In the genomic region with DNA sequence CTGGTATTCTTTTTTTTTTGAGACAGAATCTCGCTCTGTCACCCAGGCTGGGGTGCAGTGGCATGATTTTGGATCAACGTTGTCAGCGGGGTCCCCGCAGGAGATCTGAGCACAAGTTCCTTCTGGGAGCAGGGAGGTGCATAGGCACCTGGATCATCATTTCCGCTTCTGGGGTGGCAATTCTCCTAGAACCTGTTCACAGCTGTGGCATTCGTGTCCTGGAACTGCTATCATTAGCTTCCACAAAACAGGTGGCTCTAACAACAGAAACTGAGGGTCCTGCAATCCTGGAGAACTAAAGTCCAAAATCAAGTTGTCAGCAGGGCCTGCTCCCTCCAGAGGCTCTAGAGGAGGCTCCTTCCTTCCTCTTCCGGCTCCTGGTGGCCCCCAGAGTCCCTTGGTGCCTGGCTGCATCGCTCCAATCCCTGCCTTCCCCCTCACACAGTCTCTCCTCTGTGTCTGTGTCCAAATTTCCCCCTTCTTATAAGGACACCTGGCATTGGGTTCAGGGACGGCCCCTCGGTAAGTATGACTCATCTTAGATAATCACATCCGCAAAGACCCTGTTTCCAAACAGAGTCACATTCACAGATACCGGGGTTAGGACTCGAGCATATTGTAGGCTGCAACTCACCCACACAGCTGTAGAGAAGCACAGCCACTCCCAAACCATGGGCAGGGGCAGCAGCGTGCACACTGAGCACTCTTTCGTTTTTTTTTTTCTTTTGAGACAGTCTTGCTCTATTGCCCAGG, we compare ENCODE assay signal across 1 cellular context.
A peak's percentile ranks its signal among the peaks of the same experiment; 100 is the strongest.
TF ChIP-seq lines count a peak whose summit lies in the region.

No MANE protein-coding gene starts in this region.

TF ChIP-seq in HepG2, 621 proteins besides CTCF, POLR2A, EP300 and RAD21 (continued from another document and continues in another):
- TF ChIP-seq ZFAT (CRISPR knock-in tag; conservative IDR thresholded peaks at IDR 0.05) (no peak), MLXIP (CRISPR knock-in tag; IDR thresholded peaks at IDR 0.05; ENCODE audit: borderline replicate concordance) (no peak), JDP2 (CRISPR knock-in tag; IDR thresholded peaks at IDR 0.05; ENCODE audit: borderline replicate concordance) (no peak), SNRNP70 (IDR thresholded peaks at IDR 0.05; ENCODE audit: low read depth, low read length) (no peak), STAT6 (CRISPR knock-in tag; IDR thresholded peaks at IDR 0.05; ENCODE audit: borderline replicate concordance) (no peak), PLRG1 (conservative IDR thresholded peaks at IDR 0.05) (no peak), ZBTB46 (CRISPR knock-in tag; IDR thresholded peaks at IDR 0.05; ENCODE audit: borderline replicate concordance) (no peak), HES4 (CRISPR knock-in tag; IDR thresholded peaks at IDR 0.05; ENCODE audit: borderline replicate concordance) (no peak), NCOR1 (IDR thresholded peaks at IDR 0.05; ENCODE audit: borderline replicate concordance, low read length) (no peak), ASH2L (IDR thresholded peaks at IDR 0.05; ENCODE audit: insufficient read length, low read depth, low read length) (no peak), ZNF33B (CRISPR knock-in tag; IDR thresholded peaks at IDR 0.05) (no peak), HNRNPH1 (optimal IDR thresholded peaks at IDR 0.05; ENCODE audit: low read depth, low read length) (no peak), SATB2 (CRISPR knock-in tag; IDR thresholded peaks at IDR 0.05) (no peak), PHF20 (CRISPR knock-in tag; IDR thresholded peaks at IDR 0.05) (no peak), GABPA (IDR thresholded peaks at IDR 0.05; ENCODE audit: low read depth, low read length) (no peak), GABPA (CRISPR knock-in tag; IDR thresholded peaks at IDR 0.05; ENCODE audit: low read depth) (peak; percentile 38; the same call in 1 of the 2 replicates), CENPX (CRISPR knock-in tag; IDR thresholded peaks at IDR 0.05) (no peak), ZNF737 (CRISPR knock-in tag; IDR thresholded peaks at IDR 0.05; ENCODE audit: borderline replicate concordance) (no peak), ZIK1 (CRISPR knock-in tag; IDR thresholded peaks at IDR 0.05; ENCODE audit: borderline replicate concordance, low read depth) (no peak), ZNF639 (CRISPR knock-in tag; conservative IDR thresholded peaks at IDR 0.05) (no peak), KDM3A (CRISPR knock-in tag; IDR thresholded peaks at IDR 0.05; ENCODE audit: low read depth) (no peak), CSRNP1 (CRISPR knock-in tag; IDR thresholded peaks at IDR 0.05) (no peak), ZBTB38 (CRISPR knock-in tag; IDR thresholded peaks at IDR 0.05) (no peak; the same call in 1 of the 2 replicates), ARID5B (CRISPR knock-in tag; IDR thresholded peaks at IDR 0.05) (peak; percentile 78), ZXDC (CRISPR knock-in tag; IDR thresholded peaks at IDR 0.05) (no peak), ARID2 (CRISPR knock-in tag; IDR thresholded peaks at IDR 0.05; ENCODE audit: borderline replicate concordance) (no peak)
- TF ChIP-seq, protein P1, sequence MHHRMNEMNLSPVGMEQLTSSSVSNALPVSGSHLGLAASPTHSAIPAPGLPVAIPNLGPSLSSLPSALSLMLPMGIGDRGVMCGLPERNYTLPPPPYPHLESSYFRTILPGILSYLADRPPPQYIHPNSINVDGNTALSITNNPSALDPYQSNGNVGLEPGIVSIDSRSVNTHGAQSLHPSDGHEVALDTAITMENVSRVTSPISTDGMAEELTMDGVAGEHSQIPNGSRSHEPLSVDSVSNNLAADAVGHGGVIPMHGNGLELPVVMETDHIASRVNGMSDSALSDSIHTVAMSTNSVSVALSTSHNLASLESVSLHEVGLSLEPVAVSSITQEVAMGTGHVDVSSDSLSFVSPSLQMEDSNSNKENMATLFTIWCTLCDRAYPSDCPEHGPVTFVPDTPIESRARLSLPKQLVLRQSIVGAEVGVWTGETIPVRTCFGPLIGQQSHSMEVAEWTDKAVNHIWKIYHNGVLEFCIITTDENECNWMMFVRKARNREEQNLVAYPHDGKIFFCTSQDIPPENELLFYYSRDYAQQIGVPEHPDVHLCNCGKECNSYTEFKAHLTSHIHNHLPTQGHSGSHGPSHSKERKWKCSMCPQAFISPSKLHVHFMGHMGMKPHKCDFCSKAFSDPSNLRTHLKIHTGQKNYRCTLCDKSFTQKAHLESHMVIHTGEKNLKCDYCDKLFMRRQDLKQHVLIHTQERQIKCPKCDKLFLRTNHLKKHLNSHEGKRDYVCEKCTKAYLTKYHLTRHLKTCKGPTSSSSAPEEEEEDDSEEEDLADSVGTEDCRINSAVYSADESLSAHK (CRISPR knock-in tag; IDR thresholded peaks at IDR 0.05; ENCODE audit: borderline replicate concordance): no peak
- TF ChIP-seq, protein P2, sequence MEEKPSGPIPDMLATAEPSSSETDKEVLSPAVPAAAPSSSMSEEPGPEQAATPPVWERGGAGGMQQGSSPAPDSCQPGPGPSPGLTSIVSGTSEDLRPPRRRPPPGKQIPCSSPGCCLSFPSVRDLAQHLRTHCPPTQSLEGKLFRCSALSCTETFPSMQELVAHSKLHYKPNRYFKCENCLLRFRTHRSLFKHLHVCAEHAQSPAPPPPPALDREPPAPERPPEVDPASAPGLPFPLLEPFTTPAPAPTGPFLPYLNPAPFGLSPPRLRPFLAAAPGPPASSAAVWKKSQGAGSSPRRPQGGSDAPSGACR (CRISPR knock-in tag; IDR thresholded peaks at IDR 0.05): no peak
